11 cellular contexts compared by ENCODE assay signal in the genomic region with DNA sequence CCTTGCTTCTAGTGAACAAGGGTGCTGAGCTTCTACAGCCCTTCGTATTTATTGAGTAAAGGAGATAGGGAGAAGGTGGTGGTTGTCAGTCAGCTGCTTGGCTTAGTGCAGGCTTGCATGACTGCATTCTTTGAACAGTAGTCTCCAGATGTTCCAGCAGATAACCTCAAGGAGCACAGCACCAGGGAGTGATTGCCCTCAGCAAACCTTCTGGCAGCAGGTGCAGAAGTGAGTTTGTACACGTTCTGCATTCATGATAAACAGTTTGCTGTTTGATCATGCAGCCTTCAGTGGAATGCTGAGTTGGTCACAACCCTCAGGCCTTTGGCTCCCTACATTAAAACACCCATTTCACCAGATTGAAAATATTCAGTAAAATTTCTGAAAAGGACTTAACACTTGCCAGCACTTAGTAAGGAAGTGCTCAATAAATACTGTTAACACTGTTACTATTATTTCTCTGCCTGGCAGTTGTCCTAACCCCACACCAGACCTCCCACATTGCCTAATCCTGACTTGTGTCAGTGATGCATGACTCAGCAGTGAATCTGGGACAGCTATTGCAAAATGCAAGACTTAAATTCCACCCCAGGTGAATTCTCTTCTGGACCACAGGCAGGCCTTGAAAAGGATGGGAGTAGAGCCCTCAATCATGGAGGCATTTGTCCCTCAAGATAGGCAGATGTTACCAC. TPM values are rescaled to one million over a fixed set of nuclear protein-coding genes. Genes with fewer than 3 reads are reported as not detected.
A peak's percentile ranks its signal among the peaks of the same experiment; 100 is the strongest.
DNase-seq lines count a peak whose midpoint lies in the region; ATAC-seq and TF ChIP-seq lines count a peak whose summit lies in the region.
"Had no signal": no experiment of that assay in that cellular context is flagged by ENCODE, and none has a peak within 500 bp of the region (broad histone marks: within the 10 kb centered on the region; RNA-seq: fewer than 3 reads in every experiment).

No MANE protein-coding gene starts in this region.

- CTCF ChIA-PET in RWPE1 (lab: Yijun Ruan, JAX): no interaction called here

- H3K27ac Mint-ChIP-seq in HFFc6: no peak overlapping the region
- H3K27ac Mint-ChIP-seq: activated naive CD4-positive, alpha-beta T cell treated with anti-CD3 and anti-CD28 coated beads, Interleukin-2, amount 50 U/mL, for 72 hours had no signal

- TF ChIP-seq EP300 in suprapubic skin (IDR thresholded peaks at IDR 0.05): no peak

- H3K36me3 ChIP-seq in suprapubic skin: no peaks in the 10 kb centered on the region
- no peaks in the 10 kb centered on the region for H3K36me3 ChIP-seq in effector memory CD4-positive, alpha-beta T cell (ENCODE audit: control insufficient read depth, insufficient read depth, low read length)

- TF ChIP-seq CTCF in HFFc6 (IDR thresholded peaks at IDR 0.05): no peak
- TF ChIP-seq CTCF in RWPE1 (conservative IDR thresholded peaks at IDR 0.05; ENCODE audit: low read depth): no peak
- TF ChIP-seq CTCF in suprapubic skin (IDR thresholded peaks at IDR 0.05): no peak

- POLR2A ChIA-PET in RWPE1 (lab: Yijun Ruan, JAX; ENCODE audit: low non-redundant PET): no interaction called here

- no peaks in the 10 kb centered on the region for H3K27me3 ChIP-seq in suprapubic skin
- H3K27me3 ChIP-seq in effector memory CD4-positive, alpha-beta T cell (replicated peaks; ENCODE audit: control insufficient read depth, insufficient read depth, low read length, poor library complexity, severe bottlenecking): no peaks in the 10 kb centered on the region

- peaks cover 42% of the 10 kb centered on the region for H3K4me1 ChIP-seq in suprapubic skin
- H3K4me1 ChIP-seq in effector memory CD4-positive, alpha-beta T cell (ENCODE audit: control insufficient read depth, insufficient read depth, low read length, poor library complexity, severe bottlenecking): no peaks in the 10 kb centered on the region

- no peak overlapping the region for H3K4me3 Mint-ChIP-seq in HFFc6

- DNase-seq in HFFc6 (peak; percentile 65), RWPE1 (ENCODE audit: low spot score) (peak; percentile 75), fibroblast of the conjunctiva (ENCODE audit: low read depth) (peak; percentile 64), suprapubic skin (ENCODE audit: low spot score in 2 of 2) (no peak), dermis blood vessel endothelial cell (no peak)
- no peak for DNase-seq in effector memory CD4-positive, alpha-beta T cell
- DNase-seq: activated CD4-positive, alpha-beta T cell treated with anti-CD3 and anti-CD28 coated beads, Interleukin-2, amount 50 U/mL, for 1 hour; NCI-H2171 treated with DMSO at 0.1 percent for 48 hours had no signal

- peaks cover 4% of the 10 kb centered on the region; the same call in 1 of the 2 replicates for H3K36me3 Mint-ChIP-seq in HFFc6 (ENCODE audit: low read depth)

- H3K4me1 Mint-ChIP-seq in HFFc6 (ENCODE audit: low read depth): peaks cover 17% of the 10 kb centered on the region

- no peak for ATAC-seq in GM18502 (IDR thresholded peaks at IDR 0.05; ENCODE audit: poor library complexity, unreplicated experiment)
- ATAC-seq: activated naive CD4-positive, alpha-beta T cell treated with anti-CD3 and anti-CD28 coated beads, Interleukin-2, amount 50 U/mL, for 72 hours; SK-N-SH treated with all-trans-retinoic acid at 6 μM for 48 hours had no signal

- H3K27me3 Mint-ChIP-seq in HFFc6 (ENCODE audit: insufficient read depth): peaks cover 10% of the 10 kb centered on the region

- peak overlapping the region; percentile 64 for H3K27ac ChIP-seq in RWPE1
- H3K27ac ChIP-seq in suprapubic skin: peak overlapping the region; percentile 57
- H3K27ac ChIP-seq in effector memory CD4-positive, alpha-beta T cell (ENCODE audit: insufficient read depth, low read length, poor library complexity, severe bottlenecking): no peak overlapping the region

- TF ChIP-seq POLR2A in suprapubic skin (IDR thresholded peaks at IDR 0.05): no peak

- H3K9me3 Mint-ChIP-seq in HFFc6: peaks cover 26% of the 10 kb centered on the region

- H3K4me3 ChIP-seq in suprapubic skin: no peak overlapping the region
- H3K4me3 ChIP-seq in effector memory CD4-positive, alpha-beta T cell (ENCODE audit: insufficient read depth, low read depth, low read length, poor library complexity, severe bottlenecking): no peak overlapping the region

- peaks cover 6% of the 10 kb centered on the region for H3K9me3 ChIP-seq in suprapubic skin
- H3K9me3 ChIP-seq in effector memory CD4-positive, alpha-beta T cell (ENCODE audit: control insufficient read depth, low read length): no peaks in the 10 kb centered on the region

- WGBS in suprapubic skin: 70% methylated on average over 2 of the region's 2 CpGs

RNA-seq across cellular contexts. Expression of a gene that starts 18.9 kb away (rescaled TPM):
- total RNA-seq in HFFc6 (2021; fragmentation: NEBNext Ultra II Directional; extraction: Animal tissue kit (Norgen Biotek cat#: 25700)): not detected
- total RNA-seq in suprapubic skin: 10 to 100 TPM in 1 of 4 donors, 1 to 10 TPM in 3; 5.9 to 11.2 (median 7.7) TPM
- 0.05 TPM in 1 of 2 replicates, not detected in the other for total RNA-seq in dermis blood vessel endothelial cell

RNA-seq across cellular contexts. Expression of a gene that starts 38.5 kb away (rescaled TPM):
- total RNA-seq in HFFc6 (2021; fragmentation: NEBNext Ultra II Directional; extraction: Animal tissue kit (Norgen Biotek cat#: 25700)): not detected
- total RNA-seq in suprapubic skin (not detected), dermis blood vessel endothelial cell (not detected in 2 replicates)

RNA-seq across cellular contexts. Expression of a gene that starts 44.1 kb away (rescaled TPM):
- total RNA-seq in HFFc6 (2021; fragmentation: NEBNext Ultra II Directional; extraction: Animal tissue kit (Norgen Biotek cat#: 25700)): 10 to 100 TPM; 18.8 to 25.4 (median 23.5) TPM
- 10 to 100 TPM; 17.5 to 27.9 (median 21.0) TPM for total RNA-seq in suprapubic skin
- total RNA-seq in dermis blood vessel endothelial cell: 11.6 and 12.6 TPM in 2 replicates

Comparison
In these comparisons a context has a peak if more than half of its experiments do, and no peak if none do; other contexts are left out.
1. DNase-seq: peak in HFFc6 (single experiment), RWPE1 (single experiment) and fibroblast of the conjunctiva (single experiment); none in suprapubic skin (0 of 2), effector memory CD4-positive, alpha-beta T cell (0 of 3) and dermis blood vessel endothelial cell (single experiment).